20 cellular contexts compared by ENCODE assay signal in genomic region chr2:102291221-102292075, GRCh38. TPM values are rescaled to one million over a fixed set of nuclear protein-coding genes. Genes with fewer than 3 reads are reported as not detected.
DNase-seq lines count a peak whose midpoint lies in the region; ATAC-seq and TF ChIP-seq lines count a peak whose summit lies in the region.
"Had no signal": no experiment of that assay in that cellular context is flagged by ENCODE, and none has a peak within 500 bp of the region (broad histone marks: within the 10 kb centered on the region; RNA-seq: fewer than 3 reads in every experiment).

No MANE protein-coding gene starts in this region.

- no peaks in the 10 kb centered on the region for H3K9me3 Mint-ChIP-seq in MCF 10A (ENCODE audit: unreplicated experiment)
- H3K9me3 Mint-ChIP-seq: nephron progenitor cell had no signal

- intact Hi-C loops in MCF 10A (cut with micrococcal nuclease) (no loop called here), breast epithelium (cut with DNase I; ENCODE audit: low total_unique reads) (no loop called here), cardiac septum (cut with DNase I) (no loop called here), upper lobe of right lung (cut with DNase I) (no loop called here)

- TF ChIP-seq POLR2A in breast epithelium (IDR thresholded peaks at IDR 0.05) = no peak

- H3K36me3 Mint-ChIP-seq in MCF 10A (ENCODE audit: insufficient read depth, unreplicated experiment) = no peaks in the 10 kb centered on the region

- no TSS peak for BruUV-seq in MCF 10A (replicated peaks; lab: Mats Ljungman, UMichigan)

- no peak overlapping the region for H3K4me3 Mint-ChIP-seq in MCF 10A (ENCODE audit: unreplicated experiment)
- H3K4me3 Mint-ChIP-seq: nephron progenitor cell had no signal

- H3K36me3 ChIP-seq in breast epithelium (no peaks in the 10 kb centered on the region), upper lobe of right lung (no peaks in the 10 kb centered on the region)
- H3K36me3 ChIP-seq: BLaER1, SJSA1, uterus had no signal

- H3K27me3 ChIP-seq in breast epithelium (no peaks in the 10 kb centered on the region), upper lobe of right lung (no peaks in the 10 kb centered on the region)
- H3K27me3 ChIP-seq: BLaER1, SJSA1, uterus had no signal

- no peak overlapping the region for H3K27ac Mint-ChIP-seq in MCF 10A (ENCODE audit: low read depth, unreplicated experiment)
- H3K27ac Mint-ChIP-seq: nephron progenitor cell had no signal

- H3K9me3 ChIP-seq in breast epithelium = no peaks in the 10 kb centered on the region
- no peaks in the 10 kb centered on the region for H3K9me3 ChIP-seq in upper lobe of right lung
- H3K9me3 ChIP-seq: BLaER1, SJSA1, uterus had no signal

- CTCF ChIA-PET in MCF 10A (lab: Yijun Ruan, JAX) = interaction anchor here (0.7 to 1.1 kb wide), 4 partner anchors 51 to 1270 kb away, joined by 3 to 5 read pairs (median 3); partner anchors contain the start of gene IL18R1

- H3K4me1 Mint-ChIP-seq in MCF 10A (ENCODE audit: insufficient read depth, unreplicated experiment) = no peaks in the 10 kb centered on the region
- H3K4me1 Mint-ChIP-seq: nephron progenitor cell had no signal

- POLR2A ChIA-PET in MCF 10A (lab: Yijun Ruan, JAX) = no interaction called here

- ATAC-seq in upper lobe of right lung = peak; percentile 73
- no peak for ATAC-seq in HG02610 (IDR thresholded peaks at IDR 0.05; ENCODE audit: unreplicated experiment)
- ATAC-seq: activated CD4-positive, CD25-positive, alpha-beta regulatory T cell treated with anti-CD3 and anti-CD28 coated beads, Interleukin-2, amount 50 U/mL, for 24 hours; left lobe of liver had no signal

- H3K4me3 ChIP-seq in breast epithelium = no peak overlapping the region
- H3K4me3 ChIP-seq in upper lobe of right lung = no peak overlapping the region
- H3K4me3 ChIP-seq: BLaER1, coronary artery, SJSA1, uterus had no signal

- no peaks in the 10 kb centered on the region for H3K4me1 ChIP-seq in breast epithelium
- no peaks in the 10 kb centered on the region for H3K4me1 ChIP-seq in upper lobe of right lung
- H3K4me1 ChIP-seq: SJSA1, uterus had no signal

- no peaks in the 10 kb centered on the region for H3K27me3 Mint-ChIP-seq in MCF 10A (ENCODE audit: insufficient read depth, unreplicated experiment)

- TF ChIP-seq CTCF in MCF 10A (IDR thresholded peaks at IDR 0.05; ENCODE audit: unreplicated experiment) = no peak
- TF ChIP-seq CTCF in breast epithelium (IDR thresholded peaks at IDR 0.05) = no peak
- TF ChIP-seq CTCF in upper lobe of right lung (IDR thresholded peaks at IDR 0.05) = no peak

- DNase-seq in MCF 10A (ENCODE audit: unreplicated experiment) (peak; percentile 23), breast epithelium (ENCODE audit: low spot score in 2 of 2) (no peak), NOMO-1 (lab: John Stamatoyannopoulos, UW; ENCODE audit: unreplicated experiment in 2 of 2) (peak; percentile 82 to 91), cardiac septum (ENCODE audit: low spot score) (peak; percentile 78), upper lobe of right lung (no peak), UCSD-AML1 (lab: John Stamatoyannopoulos, UW; ENCODE audit: unreplicated experiment) (no peak), NCI-H526 treated with DMSO at 0.1 percent for 48 hours (lab: John Stamatoyannopoulos, UW) (no peak)
- DNase-seq: activated T-cell treated with anti-CD3 and anti-CD28 coated beads, Interleukin-2, amount 50 U/mL, for 48 hours; anterior cingulate cortex; hypothalamus; NCI-H1436 treated with DMSO at 0.1 percent for 48 hours; NCI-H69; nephron progenitor cell; uterus had no signal

- H3K27ac ChIP-seq in breast epithelium = no peak overlapping the region
- H3K27ac ChIP-seq in upper lobe of right lung = no peak overlapping the region
- H3K27ac ChIP-seq: BLaER1, coronary artery, SJSA1, uterus had no signal

RNA-seq across cellular contexts. Expression of gene IL1RL1, which starts 19.9 kb away (rescaled TPM):
- total RNA-seq in MCF 10A (2022) = 10.0 and 25.6 TPM in 2 replicates
- total RNA-seq in breast epithelium = 10 to 100 TPM in 2 of 3 donors, 1 to 10 TPM in 1; 6.3 to 27.8 (median 12.1) TPM
- total RNA-seq in cardiac septum = 1.1 TPM
- total RNA-seq in upper lobe of right lung = 46.5 TPM
- total RNA-seq: SJSA1 had no signal

Comparison
In these comparisons a context has a peak if more than half of its experiments do, and no peak if none do; other contexts are left out.
1. DNase-seq: peak in MCF 10A (single experiment), NOMO-1 (2 of 2) and cardiac septum (single experiment); none in breast epithelium (0 of 2), upper lobe of right lung (single experiment), UCSD-AML1 (single experiment) and NCI-H526 treated with DMSO at 0.1 percent for 48 hours (single experiment).